ENCODE assay signal across 8 cellular contexts in genomic region chr3:72847751-72848702, GRCh38. TPM values are rescaled to one million over a fixed set of nuclear protein-coding genes. Genes with fewer than 3 reads are reported as not detected.
DNase-seq lines count a peak whose midpoint lies in the region; ATAC-seq and TF ChIP-seq lines count a peak whose summit lies in the region.

TSS of gene SHQ1 (minus strand) at chr3:72848445. CDS start at chr3:72848340, 105 bp downstream.

- in situ Hi-C loops in HAP-1 (cut with MboI; ENCODE audit: low sequenced_read_pairs), result loop anchor here (25.0 kb wide), 1 partner anchor 1136 kb away; no protein-coding TSS in a partner anchor

- H3K27me3 ChIP-seq in HAP-1 (ENCODE audit: low read depth), result 0 out of 2 replicates have a peak, but pooled peaks cover 3% of the 10 kb centered on the region
- no peaks in the 10 kb centered on the region for H3K27me3 ChIP-seq in MG63
- no peaks in the 10 kb centered on the region for H3K27me3 ChIP-seq in SJCRH30
- no peaks in the 10 kb centered on the region for H3K27me3 ChIP-seq in foreskin keratinocyte
- no peaks in the 10 kb centered on the region for H3K27me3 ChIP-seq in stomach

- H3K4me3 ChIP-seq in HAP-1, result peak within 1 kb of the TSS; percentile 84
- H3K4me3 ChIP-seq in MG63, result peak within 1 kb of the TSS; percentile 73
- peak within 1 kb of the TSS; percentile 78 for H3K4me3 ChIP-seq in SJCRH30
- peak within 1 kb of the TSS; percentile 76 to 98 (median 85) for H3K4me3 ChIP-seq in stomach

- H3K36me3 ChIP-seq in HAP-1 (replicated peaks) (no peaks in the 10 kb centered on the region), MG63 (no peaks in the 10 kb centered on the region), SJCRH30 (no peaks in the 10 kb centered on the region), stomach (peaks cover 0 to 2% (median 0%) of the 10 kb centered on the region in 4 donors)

- TF ChIP-seq CTCF in foreskin keratinocyte (conservative IDR thresholded peaks at IDR 0.05) (no peak), neural crest cell (conservative IDR thresholded peaks at IDR 0.05) (no peak), stomach (IDR thresholded peaks at IDR 0.05) (no peak)

- no peaks in the 10 kb centered on the region for H3K9me3 Mint-ChIP-seq in neural crest cell

- H3K36me3 Mint-ChIP-seq in neural crest cell (ENCODE audit: low read depth), result no peaks in the 10 kb centered on the region

- TF ChIP-seq EP300 in stomach (IDR thresholded peaks at IDR 0.05), result no peak

- peaks cover 55% of the 10 kb centered on the region for H3K27me3 Mint-ChIP-seq in neural crest cell (ENCODE audit: low read depth)

- 0 to 1% (median 0%) methylated on average over 55 to 86 of the region's 86 CpGs for WGBS in stomach, 5 donors

- no peak for TF ChIP-seq POLR2A in stomach (IDR thresholded peaks at IDR 0.05)

- peak; percentile 96 for ATAC-seq in foreskin keratinocyte

- H3K27ac ChIP-seq in SJCRH30 (peak within 1 kb of the TSS; percentile 38), foreskin keratinocyte (peak within 1 kb of the TSS; percentile 10), stomach (peak within 1 kb of the TSS; percentile 62 to 88 (median 80))

- H3K27ac Mint-ChIP-seq in neural crest cell (ENCODE audit: unreplicated experiment), result no peak within 1 kb of the TSS

- intact Hi-C loops in stomach (cut with DNase I; ENCODE audit: low total_unique reads), result loop anchor here (5.0 kb wide), 1 partner anchor 149 kb away; the partner anchor contains the start of gene PPP4R2

- peak; percentile 89 for DNase-seq in GDM1 (lab: John Stamatoyannopoulos, UW)
- DNase-seq in HAP-1 (ENCODE audit: low spot score in 2 of 2), result peak; percentile 81 to 98
- peak; percentile 89 for DNase-seq in MG63
- DNase-seq in SJCRH30, result peak; percentile 91 to 93
- peak; percentile 91 for DNase-seq in activated gamma-delta T cell treated with Interleukin-2 at 50 U/mL for 16 hours
- peak; percentile 82 to 91 for DNase-seq in foreskin keratinocyte
- peak; percentile 85 for DNase-seq in neural crest cell (ENCODE audit: low read depth, low spot score)
- DNase-seq in stomach, result peak; percentile 97

- H3K4me1 Mint-ChIP-seq in neural crest cell, result peaks cover 35% of the 10 kb centered on the region

- no peaks in the 10 kb centered on the region for H3K9me3 ChIP-seq in HAP-1
- H3K9me3 ChIP-seq in MG63, result no peaks in the 10 kb centered on the region
- H3K9me3 ChIP-seq in SJCRH30 (replicated peaks), result no peaks in the 10 kb centered on the region
- H3K9me3 ChIP-seq in stomach, result no peaks in the 10 kb centered on the region

- peak within 1 kb of the TSS; percentile 88 for H3K4me3 Mint-ChIP-seq in neural crest cell

- peaks cover 25% of the 10 kb centered on the region for H3K4me1 ChIP-seq in HAP-1
- H3K4me1 ChIP-seq in SJCRH30, result peaks cover 23% of the 10 kb centered on the region
- peaks cover 10% of the 10 kb centered on the region for H3K4me1 ChIP-seq in foreskin keratinocyte
- peaks cover 15 to 43% (median 28%) of the 10 kb centered on the region in 4 donors for H3K4me1 ChIP-seq in stomach

RNA-seq across cellular contexts. Expression of gene SHQ1, which starts in this region (rescaled TPM):
- total RNA-seq in MG63 (2014; rRNA removed; shearing (Covaris generic); ENCODE audit: low replicate concordance), result 17.7 and 32.4 TPM in 2 replicates
- 14.0 and 14.1 TPM in 2 replicates for total RNA-seq in SJCRH30 (2014; rRNA removed; shearing (Covaris generic))
- total RNA-seq in foreskin keratinocyte (17.6 and 18.1 TPM in 2 replicates), neural crest cell (20.7 and 22.4 TPM in 2 replicates), stomach (10 to 100 TPM; 11.7 to 77.9 (median 30.7) TPM)
- polyA plus RNA-seq in foreskin keratinocyte (7.4 and 9.3 TPM in 2 replicates), stomach (1 to 10 TPM; 7.5 to 7.9 (median 7.6) TPM)

Comparison
In these comparisons a context has a peak if more than half of its experiments do, and no peak if none do; other contexts are left out.
1. Peak in every context shown above with its lines: DNase-seq, ATAC-seq, H3K4me3 ChIP-seq and H3K27ac ChIP-seq.
2. H3K27ac ChIP-seq: peak in every context shown above with its lines; median percentile 80 in stomach; 38 in SJCRH30; 10 in foreskin keratinocyte.